ENCODE assay signal across 24 cellular contexts in genomic region chr6:100309174-100309573, GRCh38.
DNase-seq lines count a peak whose midpoint lies in the region; ATAC-seq and TF ChIP-seq lines count a peak whose summit lies in the region.
"Had no signal": no experiment of that assay in that cellular context is flagged by ENCODE, and none has a peak within 500 bp of the region (broad histone marks: within the 10 kb centered on the region; RNA-seq: fewer than 3 reads in every experiment).

No MANE protein-coding gene starts in this region.

- POLR2A ChIA-PET in HCT116 (lab: Charles Lee) = no interaction called here
- POLR2A ChIA-PET in WTC11 (lab: Charles Lee) = no interaction called here
- POLR2A ChIA-PET in T-cell (lab: Charles Lee) = no interaction called here

- TF ChIP-seq POLR2A in HCT116 (IDR thresholded peaks at IDR 0.05; ENCODE audit: borderline replicate concordance, extremely low read depth, insufficient read depth, insufficient read length) = no peak

- H3K9me2 ChIP-seq in HCT116 (ENCODE audit: insufficient read depth) = no peaks in the 10 kb centered on the region

- H2AFZ ChIP-seq in HCT116 (ENCODE audit: low read depth, low read length, poor library complexity, severe bottlenecking) = peak overlapping the region; percentile 41
- H2AFZ ChIP-seq: GM23248 had no signal

- H3K79me2 ChIP-seq in HCT116 (ENCODE audit: insufficient read depth, low read length) = no peaks in the 10 kb centered on the region

- H3K9me3 Mint-ChIP-seq in WTC11 = no peaks in the 10 kb centered on the region
- H3K9me3 Mint-ChIP-seq in T-cell = peaks cover 0 to 3% (median 0%) of the 10 kb centered on the region in 3 donors
- H3K9me3 Mint-ChIP-seq: CD4-positive, alpha-beta T cell; HFFc6 had no signal

- no TSS peak for BruUV-seq in HCT116 (replicated peaks; lab: Mats Ljungman, UMichigan)

- RAD21 ChIA-PET in HCT116 (lab: Charles Lee; ENCODE audit: low non-redundant PET in 1 of 2, low total read pairs in 2 of 2, uncharacterized antibody in 2 of 2, unreplicated experiment in 2 of 2) = no interaction called here

- TF ChIP-seq RAD21 in HCT116 (IDR thresholded peaks at IDR 0.05; ENCODE audit: low read depth) = no peak

- no peaks in the 10 kb centered on the region for H3K36me3 ChIP-seq in HCT116 (ENCODE audit: control insufficient read depth in 1 of 2, insufficient read depth in 2 of 2, low read length in 2 of 2)
- H3K36me3 ChIP-seq: BE2C; BLaER1 treated with 17β-estradiol and CSF1 and Interleukin-3, amounts not matched to agents 10 nM and 100 nM had no signal

- DNase-seq in HCT116 (ENCODE audit: low read depth, low spot score) = no peak
- DNase-seq in LHCN-M2 (ENCODE audit: low read depth) = peak; percentile 19
- DNase-seq in myocyte (ENCODE audit: low read depth) = peak; percentile 17
- no peak for DNase-seq in WTC11 (ENCODE audit: low spot score)
- DNase-seq in NCI-H774 (lab: John Stamatoyannopoulos, UW) = no peak
- DNase-seq in T-cell = no peak
- DNase-seq: 8988T; ACHN; AML-193; BE2C; CD4-positive, alpha-beta T cell; CD8-positive, alpha-beta memory T cell; DMS 273 treated with DMSO at 0.1 percent for 48 hours; DMS79; EL; GDM1; GM23248; H7; HFFc6 had no signal

- no peak for TF ChIP-seq CTCF in HCT116 (IDR thresholded peaks at IDR 0.05 in 2 of 3, conservative IDR thresholded peaks at IDR 0.05 in 1 of 3; ENCODE audit: borderline replicate concordance in 1 of 3, insufficient read depth in 1 of 3, low read depth in 2 of 3, low read length in 2 of 3)
- TF ChIP-seq CTCF in WTC11 (IDR thresholded peaks at IDR 0.05) = no peak

- H3K4me2 ChIP-seq in HCT116 (ENCODE audit: low read length) = no peak overlapping the region
- H3K4me2 ChIP-seq: A549; BLaER1 treated with 17β-estradiol and CSF1 and Interleukin-3, amounts not matched to agents 10 nM and 100 nM had no signal

- H3K4me1 ChIP-seq in HCT116 (ENCODE audit: control insufficient read depth in 1 of 2, insufficient read depth in 2 of 2, low read length in 2 of 2) = peaks cover 3 to 8% of the 10 kb centered on the region in 2 experiments; a peak in 3 of 4 replicates
- H3K4me1 ChIP-seq: BE2C had no signal

- no peak overlapping the region for H3K4me3 ChIP-seq in HCT116 (replicated peaks in 1 of 2; ENCODE audit: low read depth in 1 of 2, low read length in 2 of 2)
- H3K4me3 ChIP-seq: A549; BLaER1 treated with 17β-estradiol and CSF1 and Interleukin-3, amounts not matched to agents 10 nM and 100 nM; GM12878; GM23248 had no signal

- H3K27ac Mint-ChIP-seq in WTC11 (no peak overlapping the region), T-cell (no peak overlapping the region)
- H3K27ac Mint-ChIP-seq: CD14-positive monocyte; CD4-positive, alpha-beta T cell; CD8-positive, alpha-beta memory T cell; HFFc6 had no signal

- H4K20me1 ChIP-seq in HCT116 (ENCODE audit: insufficient read depth) = no peaks in the 10 kb centered on the region
- H4K20me1 ChIP-seq: BLaER1 treated with 17β-estradiol and CSF1 and Interleukin-3, amounts not matched to agents 10 nM and 100 nM had no signal

- CTCF ChIA-PET in HCT116 (lab: Charles Lee) (no interaction called here), WTC11 (lab: Charles Lee) (no interaction called here), T-cell (lab: Charles Lee) (no interaction called here)

- H3K4me3 Mint-ChIP-seq in WTC11 = no peak overlapping the region
- no peak overlapping the region for H3K4me3 Mint-ChIP-seq in T-cell
- H3K4me3 Mint-ChIP-seq: CD14-positive monocyte; CD4-positive, alpha-beta T cell; CD8-positive, alpha-beta memory T cell; HFFc6 had no signal

- no peaks in the 10 kb centered on the region for H3K27me3 ChIP-seq in HCT116 (ENCODE audit: insufficient read depth, low read length)
- H3K27me3 ChIP-seq: BE2C; BLaER1 treated with 17β-estradiol and CSF1 and Interleukin-3, amounts not matched to agents 10 nM and 100 nM had no signal

- H3K9me3 ChIP-seq in HCT116 (ENCODE audit: control insufficient read depth in 1 of 2, insufficient read depth in 1 of 2, low read depth in 1 of 2, low read length in 2 of 2) = no peaks in the 10 kb centered on the region
- H3K9me3 ChIP-seq: A549; BE2C; BLaER1 treated with 17β-estradiol and CSF1 and Interleukin-3, amounts not matched to agents 10 nM and 100 nM had no signal

- ATAC-seq in HCT116 (no peak), WTC11 (no peak), GM19023 (IDR thresholded peaks at IDR 0.05; ENCODE audit: unreplicated experiment) (no peak), T-cell (replicated peaks in 1 of 4) (no peak)
- ATAC-seq: A549, GM12878 had no signal

- no peak overlapping the region for H3K27ac ChIP-seq in HCT116 (ENCODE audit: low read depth, low read length)
- H3K27ac ChIP-seq: A549; BLaER1 treated with 17β-estradiol and CSF1 and Interleukin-3, amounts not matched to agents 10 nM and 100 nM; GM23248 had no signal

- no peak overlapping the region for H3K9ac ChIP-seq in HCT116 (ENCODE audit: low read length)
- H3K9ac ChIP-seq: BLaER1 treated with 17β-estradiol and CSF1 and Interleukin-3, amounts not matched to agents 10 nM and 100 nM; GM23248 had no signal

- peaks cover 15% of the 10 kb centered on the region for H3K4me1 Mint-ChIP-seq in WTC11
- no peaks in the 10 kb centered on the region for H3K4me1 Mint-ChIP-seq in T-cell
- H3K4me1 Mint-ChIP-seq: CD14-positive monocyte; CD8-positive, alpha-beta memory T cell had no signal

- no peaks in the 10 kb centered on the region for H3K36me3 Mint-ChIP-seq in WTC11
- H3K36me3 Mint-ChIP-seq in T-cell = no peaks in the 10 kb centered on the region
- H3K36me3 Mint-ChIP-seq: CD14-positive monocyte; CD8-positive, alpha-beta memory T cell had no signal

- intact Hi-C loops in HCT116 (cut with micrococcal nuclease) = no loop called here

- H3K27me3 Mint-ChIP-seq in WTC11 (ENCODE audit: low read depth) (no peaks in the 10 kb centered on the region), T-cell (no peaks in the 10 kb centered on the region)
- H3K27me3 Mint-ChIP-seq: CD4-positive, alpha-beta T cell had no signal

TF ChIP-seq in HCT116, 20 proteins besides CTCF, POLR2A, EP300 and RAD21 (continues in another document):
- TF ChIP-seq CBX3 (IDR thresholded peaks at IDR 0.05; ENCODE audit: low read depth) (no peak), MAX (IDR thresholded peaks at IDR 0.05) (no peak), ZFX (IDR thresholded peaks at IDR 0.05) (no peak), POLR2AphosphoS5 (IDR thresholded peaks at IDR 0.05; ENCODE audit: low read depth, low read length) (no peak), JUND (IDR thresholded peaks at IDR 0.05) (no peak)

TF ChIP-seq in WTC11, 78 proteins besides CTCF, POLR2A, EP300 and RAD21:
- no peak for TF ChIP-seq IRF1 (CRISPR knock-in tag; IDR thresholded peaks at IDR 0.05)
- TF ChIP-seq PRRX2 (CRISPR knock-in tag; IDR thresholded peaks at IDR 0.05) = no peak
- no peak for TF ChIP-seq GTF2I (CRISPR knock-in tag; conservative IDR thresholded peaks at IDR 0.05)
- no peak for TF ChIP-seq SP1 (CRISPR knock-in tag; conservative IDR thresholded peaks at IDR 0.05)
- no peak for TF ChIP-seq TEAD4 (CRISPR knock-in tag; IDR thresholded peaks at IDR 0.05)
- no peak for TF ChIP-seq ZNF281 (CRISPR knock-in tag; IDR thresholded peaks at IDR 0.05)
- no peak for TF ChIP-seq ZNF317 (CRISPR knock-in tag; IDR thresholded peaks at IDR 0.05; ENCODE audit: borderline replicate concordance, low read depth)
TF ChIP-seq in WTC11: peak in this region for 0.

Comparison
In these comparisons a context has a peak if more than half of its experiments do, and no peak if none do; other contexts are left out.
1. DNase-seq: peak in LHCN-M2 (single experiment) and myocyte (single experiment); none in HCT116 (single experiment), WTC11 (single experiment), NCI-H774 (single experiment) and T-cell (0 of 34).